ENCODE assay signal across 23 cellular contexts in genomic region chr15:45849136-45849535, GRCh38.
"Had no signal": no experiment of that assay in that cellular context is flagged by ENCODE, and none has a peak within 500 bp of the region (broad histone marks: within the 10 kb centered on the region; RNA-seq: fewer than 3 reads in every experiment).

No MANE protein-coding gene starts in this region.

- H3K27me3 ChIP-seq: esophagus muscularis mucosa, gastrocnemius medialis, right lobe of liver, testis, tibial nerve, upper lobe of right lung, vagina had no signal

- H3K4me1 ChIP-seq: esophagus muscularis mucosa, gastrocnemius medialis, parathyroid adenoma, prostate gland, right lobe of liver, testis, tibial nerve, upper lobe of right lung, vagina had no signal

- H3K4me3 ChIP-seq: coronary artery, dorsolateral prefrontal cortex, esophagus muscularis mucosa, gastrocnemius medialis, prostate gland, right lobe of liver, testis, tibial nerve, upper lobe of right lung, vagina had no signal

- H3K9me3 ChIP-seq: esophagus muscularis mucosa, gastrocnemius medialis, prostate gland, right lobe of liver, testis, upper lobe of right lung, vagina had no signal

- DNase-seq: dorsolateral prefrontal cortex; effector CD8-positive, alpha-beta T cell; gastrocnemius medialis; glutamatergic neuron; immature natural killer cell; mammary epithelial cell; naive thymus-derived CD4-positive, alpha-beta T cell; nephron progenitor cell; retina; right lobe of liver; stimulated activated CD4-positive, alpha-beta T cell treated with anti-CD3 and anti-CD28 coated beads, Interleukin-4, amount 100 ng/mL, for 1 hour; stimulated activated CD8-positive, alpha-beta memory T cell treated with anti-CD3 and anti-CD28 coated beads, Interleukin-4, amount 100 ng/mL, for 48 hours; testis; upper lobe of right lung had no signal

- FAIRE-seq: keratinocyte had no signal

- H3K36me3 ChIP-seq: esophagus muscularis mucosa, gastrocnemius medialis, prostate gland, right lobe of liver, tibial nerve, upper lobe of right lung, vagina had no signal

- H3K9ac ChIP-seq: parathyroid adenoma had no signal

- ATAC-seq: gastrocnemius medialis; left lobe of liver; naive thymus-derived CD4-positive, alpha-beta T cell; right lobe of liver; stimulated activated effector memory CD8-positive, alpha-beta T cell treated with anti-CD3 and anti-CD28 coated beads, Interleukin-12 subunit alpha, Interleukin-12 subunit beta, amount 100 ng/mL, for 72 hours; upper lobe of right lung had no signal

- H3K27ac ChIP-seq: coronary artery, dorsolateral prefrontal cortex, esophagus muscularis mucosa, gastrocnemius medialis, parathyroid adenoma, prostate gland, right lobe of liver, testis, tibial nerve, upper lobe of right lung, vagina had no signal
